16 cellular contexts compared by ENCODE assay signal in genomic region chr5:121144764-121145163, GRCh38.
DNase-seq lines count a peak whose midpoint lies in the region; ATAC-seq and TF ChIP-seq lines count a peak whose summit lies in the region.
"Had no signal": no experiment of that assay in that cellular context is flagged by ENCODE, and none has a peak within 500 bp of the region (broad histone marks: within the 10 kb centered on the region; RNA-seq: fewer than 3 reads in every experiment).

No MANE protein-coding gene starts in this region.

- DNase-seq in BE2C (no peak), HT1080 (ENCODE audit: low read depth) (peak; percentile 38), astrocyte of the cerebellum (ENCODE audit: low read depth) (peak; percentile 39), fibroblast of villous mesenchyme (ENCODE audit: low read depth) (peak; percentile 19), ovary (no peak), esophagus squamous epithelium (lab: John Stamatoyannopoulos, UW) (no peak), HK-2 (ENCODE audit: unreplicated experiment) (no peak)
- DNase-seq: activated CD8-positive, alpha-beta T cell treated with anti-CD3 and anti-CD28 coated beads for 36 hours; activated effector memory CD4-positive, alpha-beta T cell treated with anti-CD3 and anti-CD28 coated beads, Interleukin-2, amount 50 U/mL, for 16 hours; head of caudate nucleus; kidney glomerular epithelial cell; NCI-H2171; psoas muscle; testis had no signal

- in situ Hi-C loops in astrocyte of the cerebellum (cut with HindIII; ENCODE audit: low sequenced_read_pairs): no loop called here

- WGBS in ovary, 3 donors: 1 to 10% (median 10%) methylated on average over 1 of the region's 1 CpG
- WGBS in esophagus squamous epithelium, 2 donors: 56 to 63% methylated on average over 1 of the region's 1 CpG

- peaks cover under 1% of the 10 kb centered on the region; the same call in 1 of the 2 replicates for H3K4me1 ChIP-seq in BE2C
- H3K4me1 ChIP-seq in ovary (ENCODE audit: insufficient read depth): no peaks in the 10 kb centered on the region
- H3K4me1 ChIP-seq in esophagus squamous epithelium: no peaks in the 10 kb centered on the region
- H3K4me1 ChIP-seq: BLaER1 treated with 17β-estradiol and CSF1 and Interleukin-3, amounts not matched to agents 10 nM and 100 nM; psoas muscle; testis had no signal

- TF ChIP-seq POLR2A in ovary (IDR thresholded peaks at IDR 0.05): no peak
- no peak for TF ChIP-seq POLR2A in esophagus squamous epithelium (IDR thresholded peaks at IDR 0.05)

- intact Hi-C loops in ovary (cut with DNase I) (no loop called here), esophagus squamous epithelium (cut with DNase I) (no loop called here)

- no peak overlapping the region for H3K4me3 ChIP-seq in BE2C (ENCODE audit: low read depth, low read length)
- H3K4me3 ChIP-seq in astrocyte of the cerebellum (ENCODE audit: low read depth, low read length): no peak overlapping the region
- H3K4me3 ChIP-seq in fibroblast of villous mesenchyme (ENCODE audit: low read depth, low read length): no peak overlapping the region
- H3K4me3 ChIP-seq in ovary: no peak overlapping the region
- no peak overlapping the region for H3K4me3 ChIP-seq in esophagus squamous epithelium
- H3K4me3 ChIP-seq: BLaER1 treated with 17β-estradiol and CSF1 and Interleukin-3, amounts not matched to agents 10 nM and 100 nM; psoas muscle; testis had no signal

- TF ChIP-seq CTCF in BE2C (IDR thresholded peaks at IDR 0.05; ENCODE audit: low read depth, low read length): peak; percentile 40
- no peak for TF ChIP-seq CTCF in astrocyte of the cerebellum (IDR thresholded peaks at IDR 0.05; ENCODE audit: low read depth, low read length, missing control alignments)
- no peak for TF ChIP-seq CTCF in fibroblast of villous mesenchyme (IDR thresholded peaks at IDR 0.05; ENCODE audit: insufficient read depth, low read depth, low read length)
- no peak for TF ChIP-seq CTCF in ovary (IDR thresholded peaks at IDR 0.05)
- TF ChIP-seq CTCF in esophagus squamous epithelium (IDR thresholded peaks at IDR 0.05): no peak

- H3K36me3 ChIP-seq in BE2C: no peaks in the 10 kb centered on the region
- H3K36me3 ChIP-seq in ovary: no peaks in the 10 kb centered on the region
- no peaks in the 10 kb centered on the region for H3K36me3 ChIP-seq in esophagus squamous epithelium
- H3K36me3 ChIP-seq: BLaER1 treated with 17β-estradiol and CSF1 and Interleukin-3, amounts not matched to agents 10 nM and 100 nM had no signal

- no peak overlapping the region for H3K27ac ChIP-seq in ovary
- H3K27ac ChIP-seq in esophagus squamous epithelium: no peak overlapping the region
- H3K27ac ChIP-seq: BLaER1 treated with 17β-estradiol and CSF1 and Interleukin-3, amounts not matched to agents 10 nM and 100 nM; psoas muscle; testis had no signal

- H3K27me3 ChIP-seq in BE2C: no peaks in the 10 kb centered on the region
- no peaks in the 10 kb centered on the region for H3K27me3 ChIP-seq in ovary
- no peaks in the 10 kb centered on the region for H3K27me3 ChIP-seq in esophagus squamous epithelium
- H3K27me3 ChIP-seq: BLaER1 treated with 17β-estradiol and CSF1 and Interleukin-3, amounts not matched to agents 10 nM and 100 nM; testis had no signal

- no peak for ATAC-seq in HG02884 (IDR thresholded peaks at IDR 0.05; ENCODE audit: unreplicated experiment)
- ATAC-seq: activated CD8-positive, alpha-beta T cell treated with anti-CD3 and anti-CD28 coated beads for 36 hours; psoas muscle had no signal

- H3K9me3 ChIP-seq in BE2C (no peaks in the 10 kb centered on the region), ovary (no peaks in the 10 kb centered on the region), esophagus squamous epithelium (no peaks in the 10 kb centered on the region)
- H3K9me3 ChIP-seq: BLaER1 treated with 17β-estradiol and CSF1 and Interleukin-3, amounts not matched to agents 10 nM and 100 nM; psoas muscle; testis had no signal

- TF ChIP-seq EP300 in ovary (IDR thresholded peaks at IDR 0.05): no peak

Comparison
In these comparisons a context has a peak if more than half of its experiments do, and no peak if none do; other contexts are left out.
1. DNase-seq: peak in HT1080 (single experiment), astrocyte of the cerebellum (single experiment) and fibroblast of villous mesenchyme (single experiment); none in BE2C (single experiment), ovary (0 of 5), esophagus squamous epithelium (single experiment) and HK-2 (single experiment).